In the genomic region with DNA sequence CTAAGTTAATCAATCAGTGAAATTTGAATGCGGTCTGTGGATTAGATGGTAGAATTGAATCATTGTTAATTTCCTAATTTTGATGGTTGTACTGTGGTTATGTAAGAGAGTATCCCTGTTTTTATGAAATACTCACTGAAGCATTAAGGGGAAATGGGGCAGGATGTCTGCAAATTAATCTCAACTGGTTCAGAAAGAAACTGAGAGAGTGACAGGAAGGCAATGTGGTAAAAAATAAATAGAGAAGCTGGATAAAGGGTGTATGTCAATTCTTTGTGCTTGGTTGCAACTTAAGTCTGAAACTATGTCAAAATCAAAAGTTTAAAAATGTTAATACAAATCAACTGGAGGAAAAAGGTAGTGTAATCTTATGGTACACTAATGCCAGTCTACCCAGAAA, we compare ENCODE assay signal across 21 cellular contexts.
"Had no signal": no experiment of that assay in that cellular context is flagged by ENCODE, and none has a peak within 500 bp of the region (broad histone marks: within the 10 kb centered on the region; RNA-seq: fewer than 3 reads in every experiment).

No MANE protein-coding gene starts in this region.

- FAIRE-seq: colon, islet of Langerhans, urothelium cell line had no signal

- H3K27ac ChIP-seq: breast epithelium, gastroesophageal sphincter, psoas muscle, suprapubic skin, transverse colon had no signal

- H3K9me3 ChIP-seq: breast epithelium, gastroesophageal sphincter, psoas muscle, suprapubic skin, transverse colon had no signal

- H3K4me3 ChIP-seq: breast epithelium, gastroesophageal sphincter, psoas muscle, suprapubic skin, transverse colon had no signal

- DNase-seq: activated B cell treated with CpG ODN at 0.5 μM for 24 hours; activated CD4-positive, alpha-beta T cell treated with anti-CD3 and anti-CD28 coated beads for 36 hours; activated CD4-positive, alpha-beta T cell treated with anti-CD3 and anti-CD28 coated beads, Interleukin-2, amount 50 U/mL, for 48 hours; activated naive CD4-positive, alpha-beta T cell treated with Interleukin-2 at 50 U/mL for 16 hours; activated naive CD8-positive, alpha-beta T cell treated with anti-CD3 and anti-CD28 coated beads for 36 hours; activated T-cell treated with anti-CD3 and anti-CD28 coated beads, Interleukin-2, amount 50 U/mL, for 1 hour; head of caudate nucleus; left ventricle myocardium superior; mammary epithelial cell; naive thymus-derived CD8-positive, alpha-beta T cell; psoas muscle; right cardiac atrium; stimulated activated CD4-positive, alpha-beta T cell treated with anti-CD3 and anti-CD28 coated beads, Interleukin-4, amount 100 ng/mL, for 24 hours; T1000; transverse colon had no signal

- H3K27me3 ChIP-seq: gastroesophageal sphincter, suprapubic skin, transverse colon had no signal

- H3K4me1 ChIP-seq: breast epithelium, gastroesophageal sphincter, psoas muscle, suprapubic skin, transverse colon had no signal

- ATAC-seq: activated CD4-positive, alpha-beta T cell treated with anti-CD3 and anti-CD28 coated beads for 36 hours; gastroesophageal sphincter; left ventricle myocardium superior; naive thymus-derived CD8-positive, alpha-beta T cell; psoas muscle; right cardiac atrium had no signal

- H3K36me3 ChIP-seq: breast epithelium, gastroesophageal sphincter, suprapubic skin, transverse colon had no signal
